Comparison of ENCODE assay signal across 1 cellular context in the genomic region with DNA sequence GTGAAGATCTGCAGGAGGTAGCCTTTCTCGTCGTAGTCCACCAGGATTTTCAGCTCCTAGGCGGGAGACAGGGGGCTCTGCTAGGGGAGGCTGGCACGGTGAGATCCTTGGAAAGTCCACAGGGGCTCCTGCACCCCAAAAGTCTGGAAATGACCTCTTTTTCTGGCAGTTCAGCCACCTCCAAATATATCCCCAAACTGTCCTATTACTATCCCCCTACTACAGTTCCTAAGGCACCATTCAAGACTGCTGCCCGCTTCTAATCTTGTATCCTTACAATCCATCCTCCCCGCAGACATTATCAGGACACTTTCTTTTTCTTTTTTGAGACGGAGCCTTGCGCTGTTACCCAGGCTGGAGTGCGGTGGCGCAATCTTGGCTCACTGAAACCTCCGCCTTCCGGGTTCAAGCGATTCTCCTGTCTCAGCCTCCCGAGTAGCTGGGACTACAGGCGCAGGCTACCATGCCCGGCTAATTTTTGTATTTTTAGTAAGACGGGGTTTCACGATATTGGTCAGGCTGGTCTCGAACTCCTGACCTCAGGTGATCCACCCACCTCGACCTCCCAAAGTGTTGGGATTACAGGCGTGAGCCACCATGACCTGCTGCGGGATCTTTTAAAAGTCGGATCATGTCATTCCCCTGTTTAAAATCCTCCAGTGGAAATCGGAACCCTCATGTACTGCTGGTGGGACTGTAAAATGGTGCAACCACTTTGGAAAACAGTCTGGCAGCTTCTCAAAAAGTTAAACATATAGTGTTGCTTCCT.
TF ChIP-seq lines count a peak whose summit lies in the region.

No MANE protein-coding gene starts in this region.

TF ChIP-seq in WTC11, 78 proteins besides CTCF, POLR2A, EP300 and RAD21 (continued from another document):
- TF ChIP-seq, protein P1, sequence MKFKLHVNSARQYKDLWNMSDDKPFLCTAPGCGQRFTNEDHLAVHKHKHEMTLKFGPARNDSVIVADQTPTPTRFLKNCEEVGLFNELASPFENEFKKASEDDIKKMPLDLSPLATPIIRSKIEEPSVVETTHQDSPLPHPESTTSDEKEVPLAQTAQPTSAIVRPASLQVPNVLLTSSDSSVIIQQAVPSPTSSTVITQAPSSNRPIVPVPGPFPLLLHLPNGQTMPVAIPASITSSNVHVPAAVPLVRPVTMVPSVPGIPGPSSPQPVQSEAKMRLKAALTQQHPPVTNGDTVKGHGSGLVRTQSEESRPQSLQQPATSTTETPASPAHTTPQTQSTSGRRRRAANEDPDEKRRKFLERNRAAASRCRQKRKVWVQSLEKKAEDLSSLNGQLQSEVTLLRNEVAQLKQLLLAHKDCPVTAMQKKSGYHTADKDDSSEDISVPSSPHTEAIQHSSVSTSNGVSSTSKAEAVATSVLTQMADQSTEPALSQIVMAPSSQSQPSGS (CRISPR knock-in tag; IDR thresholded peaks at IDR 0.05; ENCODE audit: borderline replicate concordance, low read depth) = no peak
- TF ChIP-seq ESRRA (CRISPR knock-in tag; IDR thresholded peaks at IDR 0.05; ENCODE audit: borderline replicate concordance) (no peak), ZNF423 (CRISPR knock-in tag; IDR thresholded peaks at IDR 0.05) (no peak), FOXK1 (CRISPR knock-in tag; IDR thresholded peaks at IDR 0.05) (no peak)
